8 cellular contexts compared by ENCODE assay signal in genomic region chr7:117124585-117125220, GRCh38.
DNase-seq lines count a peak whose midpoint lies in the region; ATAC-seq and TF ChIP-seq lines count a peak whose summit lies in the region.

No MANE protein-coding gene starts in this region.

- DNase-seq in NCI-H187 (lab: John Stamatoyannopoulos, UW) (peak; percentile 39 to 63), NCI-H187 treated with DMSO at 0.1 percent for 48 hours (lab: John Stamatoyannopoulos, UW) (no peak), NCI-H1105 treated with DMSO at 0.1 percent for 48 hours (lab: John Stamatoyannopoulos, UW) (peak; percentile 60), pulmonary artery endothelial cell (ENCODE audit: low read depth, low spot score) (peak; percentile 93), GM20000 (ENCODE audit: low spot score) (no peak)
- peak; percentile 25 to 38 for DNase-seq in activated CD4-positive, alpha-beta T cell treated with anti-CD3 and anti-CD28 coated beads, Interleukin-2, amount 50 U/mL, for 24 hours (ENCODE audit: low read depth in 1 of 2, low spot score in 1 of 2)

- TF ChIP-seq CTCF in GM20000 (IDR thresholded peaks at IDR 0.05; ENCODE audit: extremely low read depth, missing control alignments): no peak

- ATAC-seq in HG02623 (IDR thresholded peaks at IDR 0.05; ENCODE audit: unreplicated experiment) (peak; percentile 71), esophagus mucosa (peak; percentile 71)

Comparison
In these comparisons a context has a peak if more than half of its experiments do, and no peak if none do; other contexts are left out.
1. DNase-seq: peak in NCI-H187 (2 of 2), NCI-H1105 treated with DMSO at 0.1 percent for 48 hours (single experiment), activated CD4-positive, alpha-beta T cell treated with anti-CD3 and anti-CD28 coated beads, Interleukin-2, amount 50 U/mL, for 24 hours (2 of 2) and pulmonary artery endothelial cell (single experiment); none in NCI-H187 treated with DMSO at 0.1 percent for 48 hours (single experiment) and GM20000 (single experiment).